In the genomic region with DNA sequence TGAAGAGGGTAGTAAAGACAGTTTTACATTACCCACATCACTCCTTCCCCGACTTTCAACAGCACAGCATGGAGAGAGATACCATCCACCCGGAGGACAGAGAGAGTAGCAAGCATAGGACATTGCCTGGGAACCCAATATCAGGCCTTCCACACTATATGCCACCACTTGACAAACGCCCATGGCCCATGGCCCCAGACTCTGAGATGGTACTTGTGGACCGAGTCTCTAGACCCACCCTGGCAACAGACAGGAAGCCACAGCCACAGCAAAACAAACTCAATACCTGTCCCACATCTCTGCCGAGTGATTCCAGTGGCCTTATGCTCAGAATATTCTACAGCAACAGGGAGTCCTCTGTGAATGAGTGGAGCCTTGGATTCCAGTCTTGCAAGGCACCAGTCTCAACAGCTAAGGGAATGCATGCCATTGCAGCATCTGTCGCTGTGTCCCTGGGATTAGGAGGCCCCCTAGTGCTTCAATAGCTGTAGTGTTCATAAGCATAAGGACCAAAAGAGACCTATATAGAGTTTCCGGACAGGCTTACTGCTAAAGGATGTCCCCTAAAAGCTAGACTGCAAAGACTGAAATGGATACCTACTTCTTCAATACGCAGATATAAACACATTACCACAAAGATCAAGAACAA, we compare ENCODE assay signal across 9 cellular contexts. TPM values are rescaled to one million over a fixed set of nuclear protein-coding genes. Genes with fewer than 3 reads are reported as not detected.
DNase-seq lines count a peak whose midpoint lies in the region; ATAC-seq and TF ChIP-seq lines count a peak whose summit lies in the region.
"Had no signal": no experiment of that assay in that cellular context is flagged by ENCODE, and none has a peak within 500 bp of the region (broad histone marks: within the 10 kb centered on the region; RNA-seq: fewer than 3 reads in every experiment).

No MANE protein-coding gene starts in this region.

- H4K8ac ChIP-seq in trophoblast cell (ENCODE audit: low read depth, low read length): no peak overlapping the region

- no peak overlapping the region for H2AFZ ChIP-seq in trophoblast cell (ENCODE audit: insufficient read depth, low read length, poor library complexity)

- no peak overlapping the region for H3K18ac ChIP-seq in trophoblast cell (ENCODE audit: low read length)

- no CpG with 5 or more reads among the region's 8 CpGs for WGBS in trophoblast cell (ENCODE audit: extremely low coverage, insufficient coverage, insufficient read length)
- WGBS in ovary, 3 donors: 45 to 48% (median 47%) methylated on average over 8 of the region's 8 CpGs

- H2BK120ac ChIP-seq in trophoblast cell (ENCODE audit: insufficient read depth, low read length, poor library complexity): no peak overlapping the region

- H2BK5ac ChIP-seq in trophoblast cell (ENCODE audit: low read depth, low read length, poor library complexity): no peak overlapping the region

- H3K79me2 ChIP-seq in trophoblast cell (ENCODE audit: control insufficient read depth, insufficient read depth, low read length, poor library complexity): no peaks in the 10 kb centered on the region

- H4K91ac ChIP-seq in trophoblast cell (ENCODE audit: low read depth, low read length): no peak overlapping the region

- peak; percentile 14 to 42 for DNase-seq in AML-193 (lab: John Stamatoyannopoulos, UW)
- peak; percentile 5 for DNase-seq in GM12864 (ENCODE audit: low read depth)
- peak; percentile 2 for DNase-seq in NCI-H128 (lab: John Stamatoyannopoulos, UW; ENCODE audit: unreplicated experiment)
- peak; percentile 43 for DNase-seq in activated CD4-positive, alpha-beta T cell treated with anti-CD3 and anti-CD28 coated beads for 48 hours
- peak; percentile 40 for DNase-seq in fibroblast of peridontal ligament (ENCODE audit: extremely low read depth)
- DNase-seq in trophoblast cell: peak; percentile 16 to 63
- no peak for DNase-seq in ovary

- intact Hi-C loops in ovary (cut with DNase I): no loop called here

- H3K27ac ChIP-seq in trophoblast cell (ENCODE audit: low read depth, low read length): no peak overlapping the region
- H3K27ac ChIP-seq in ovary: no peak overlapping the region
- H3K27ac ChIP-seq: skin epidermis had no signal

- H3K4me3 ChIP-seq in GM12864 (ENCODE audit: low read depth, low read length) (no peak overlapping the region), trophoblast cell (ENCODE audit: low read depth, low read length) (no peak overlapping the region), ovary (no peak overlapping the region)
- H3K4me3 ChIP-seq: skin epidermis had no signal

- no peak for TF ChIP-seq EP300 in ovary (IDR thresholded peaks at IDR 0.05)

- peak; percentile 82 for ATAC-seq in HG02571 (IDR thresholded peaks at IDR 0.05; ENCODE audit: unreplicated experiment)

- H3K23ac ChIP-seq in trophoblast cell (ENCODE audit: low read length): no peak overlapping the region

- H2BK12ac ChIP-seq in trophoblast cell (ENCODE audit: low read length): no peak overlapping the region

- no peak for TF ChIP-seq POLR2A in ovary (IDR thresholded peaks at IDR 0.05)

- H3K79me1 ChIP-seq in trophoblast cell (ENCODE audit: low read length): no peaks in the 10 kb centered on the region

- peak; percentile 60 for TF ChIP-seq CTCF in GM12864 (IDR thresholded peaks at IDR 0.05; ENCODE audit: low read depth, low read length, missing control alignments)
- no peak for TF ChIP-seq CTCF in ovary (IDR thresholded peaks at IDR 0.05)

- H3K4me1 ChIP-seq in trophoblast cell (ENCODE audit: control insufficient read depth in 1 of 2, insufficient read depth in 2 of 2, low read length in 2 of 2) (no peaks in the 10 kb centered on the region), ovary (ENCODE audit: insufficient read depth) (no peaks in the 10 kb centered on the region)

- H3K4ac ChIP-seq in trophoblast cell (ENCODE audit: low read depth, low read length): no peak overlapping the region

- no peaks in the 10 kb centered on the region for H3K9me3 ChIP-seq in trophoblast cell (ENCODE audit: insufficient read depth, low read depth, low read length)
- H3K9me3 ChIP-seq in ovary: no peaks in the 10 kb centered on the region

- H2AK5ac ChIP-seq in trophoblast cell (ENCODE audit: low read length): no peak overlapping the region

- H4K12ac ChIP-seq in trophoblast cell (ENCODE audit: low read depth, low read length): no peak overlapping the region

- H3K27me3 ChIP-seq in trophoblast cell (ENCODE audit: insufficient read depth, low read length) (no peaks in the 10 kb centered on the region), ovary (no peaks in the 10 kb centered on the region)

- H3K14ac ChIP-seq in trophoblast cell (ENCODE audit: low read length): no peak overlapping the region

- H3K4me2 ChIP-seq in trophoblast cell (ENCODE audit: low read length): no peak overlapping the region

- no peak overlapping the region for H3K9ac ChIP-seq in trophoblast cell (ENCODE audit: low read length)

- H3K36me3 ChIP-seq in trophoblast cell (ENCODE audit: control insufficient read depth in 1 of 2, insufficient read depth in 2 of 2, low read length in 2 of 2): no peaks in the 10 kb centered on the region
- H3K36me3 ChIP-seq in ovary: no peaks in the 10 kb centered on the region

RNA-seq across cellular contexts. Expression of a gene that starts 14.7 kb away (rescaled TPM):
- polyA plus RNA-seq in trophoblast cell (2013): 0.07 and 0.12 TPM in 2 replicates
- total RNA-seq in ovary: not detected
- not detected for polyA plus RNA-seq in ovary

Comparison
In these comparisons a context has a peak if more than half of its experiments do, and no peak if none do; other contexts are left out.
1. DNase-seq: peak in AML-193 (2 of 2), GM12864 (single experiment), NCI-H128 (single experiment), activated CD4-positive, alpha-beta T cell treated with anti-CD3 and anti-CD28 coated beads for 48 hours (single experiment), fibroblast of peridontal ligament (single experiment) and trophoblast cell (2 of 2); none in ovary (0 of 5).